ENCODE assay signal across 13 cellular contexts in the genomic region with DNA sequence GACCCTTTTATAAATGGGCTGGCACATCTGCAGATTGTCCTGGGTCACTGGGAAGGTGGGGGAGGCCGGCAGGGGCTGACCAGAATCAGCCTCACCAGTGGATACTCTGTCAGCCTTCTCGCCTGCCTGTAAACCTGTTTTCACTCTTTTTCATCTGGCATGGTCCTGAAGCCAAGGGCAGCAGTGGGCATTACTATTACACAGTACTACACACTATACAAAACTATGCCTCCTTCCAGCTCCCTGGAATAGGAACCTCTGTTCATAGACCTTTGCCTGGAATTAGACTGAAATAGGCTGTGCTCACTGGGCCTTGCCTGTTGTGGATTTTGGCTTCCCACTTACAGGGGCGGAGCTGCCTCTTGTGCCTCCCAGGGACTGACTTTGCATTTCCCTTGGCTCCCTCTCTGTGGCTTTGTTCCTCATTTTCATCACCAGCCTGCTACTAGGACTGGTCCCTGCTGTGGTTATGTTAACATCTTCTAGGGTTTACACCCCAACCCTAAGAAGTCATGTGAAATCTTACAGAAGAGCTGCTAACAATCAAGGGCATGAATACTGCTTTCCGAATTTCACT.
DNase-seq lines count a peak whose midpoint lies in the region; ATAC-seq and TF ChIP-seq lines count a peak whose summit lies in the region.
"Had no signal": no experiment of that assay in that cellular context is flagged by ENCODE, and none has a peak within 500 bp of the region (broad histone marks: within the 10 kb centered on the region; RNA-seq: fewer than 3 reads in every experiment).

No MANE protein-coding gene starts in this region.

- intact Hi-C loops in Right ventricle myocardium inferior (cut with DNase I) (no loop called here), aorta (cut with DNase I) (loop anchor here (5.0 to 10.0 kb wide), 3 partner anchors 42 to 162 kb away; no protein-coding TSS in a partner anchor), Caco-2 (cut with micrococcal nuclease; ENCODE audit: unreplicated experiment) (no loop called here)
- intact Hi-C loops in CD8-positive, alpha-beta T cell (cut with DNase I, micrococcal nuclease) = no loop called here

- H3K4ac ChIP-seq in mesenchymal stem cell (ENCODE audit: low read depth in 1 of 2, low read length in 2 of 2) = no peak overlapping the region

- peak overlapping the region; percentile 57 for H4K8ac ChIP-seq in mesenchymal stem cell (ENCODE audit: low read length)

- H3K4me3 ChIP-seq in right atrium auricular region (no peak overlapping the region), coronary artery (no peak overlapping the region), mesenchymal stem cell (ENCODE audit: insufficient read depth in 1 of 2, low read depth in 1 of 2, low read length in 2 of 2) (no peak overlapping the region), aorta (ENCODE audit: low read length in 2 of 2) (no peak overlapping the region), Caco-2 (ENCODE audit: low read depth, low read length) (no peak overlapping the region)
- H3K4me3 ChIP-seq in CD8-positive, alpha-beta T cell (ENCODE audit: low read depth, low read length) = no peak overlapping the region
- H3K4me3 ChIP-seq: skin epidermis, uterus had no signal

- no peak overlapping the region for H3K23ac ChIP-seq in mesenchymal stem cell (ENCODE audit: low read length in 2 of 2)

- no peaks in the 10 kb centered on the region for H3K36me3 ChIP-seq in right atrium auricular region
- peaks cover 3 to 9% of the 10 kb centered on the region in 2 experiments for H3K36me3 ChIP-seq in mesenchymal stem cell (ENCODE audit: control insufficient read depth in 1 of 2, insufficient read depth in 2 of 2, low read depth in 1 of 2, low read length in 2 of 2)
- H3K36me3 ChIP-seq in aorta (ENCODE audit: control insufficient read depth in 1 of 2, insufficient read depth in 2 of 2, low read length in 1 of 2) = no peaks in the 10 kb centered on the region
- H3K36me3 ChIP-seq in CD8-positive, alpha-beta T cell (ENCODE audit: insufficient read depth, low read length) = no peaks in the 10 kb centered on the region
- H3K36me3 ChIP-seq in Caco-2 (ENCODE audit: control insufficient read depth, insufficient read depth, low read length) = no peaks in the 10 kb centered on the region
- H3K36me3 ChIP-seq: uterus had no signal

- H3K18ac ChIP-seq in mesenchymal stem cell (ENCODE audit: low read depth in 1 of 2, low read length in 2 of 2) = peak overlapping the region; percentile 67 to 81

- peaks cover 3% of the 10 kb centered on the region for H3K79me1 ChIP-seq in mesenchymal stem cell (replicated peaks; ENCODE audit: low read length, poor library complexity, severe bottlenecking)

- DNase-seq in Right ventricle myocardium inferior (ENCODE audit: missing footprints) = no peak
- DNase-seq in right atrium auricular region (ENCODE audit: low spot score) = no peak
- DNase-seq in coronary artery (ENCODE audit: low spot score) = peak; percentile 76
- no peak for DNase-seq in mesenchymal stem cell
- DNase-seq in aorta = peak; percentile 82 to 89
- no peak for DNase-seq in CD8-positive, alpha-beta T cell
- DNase-seq in GM20000 (ENCODE audit: low spot score) = no peak
- no peak for DNase-seq in Caco-2
- DNase-seq: ACHN, T-helper 2 cell had no signal

- no TSS peak for BruUV-seq in Caco-2 (replicated peaks; lab: Mats Ljungman, UMichigan)

- no peak overlapping the region for H2BK120ac ChIP-seq in mesenchymal stem cell (ENCODE audit: low read depth, low read length)

- no peak overlapping the region for H2BK5ac ChIP-seq in mesenchymal stem cell (ENCODE audit: low read depth, low read length, poor library complexity, severe bottlenecking)

- peaks cover 0 to 32% of the 10 kb centered on the region in 2 donors for H3K4me1 ChIP-seq in right atrium auricular region
- H3K4me1 ChIP-seq in mesenchymal stem cell (ENCODE audit: control insufficient read depth, insufficient read depth, low read depth, low read length) = peaks cover 9% of the 10 kb centered on the region
- H3K4me1 ChIP-seq in aorta (ENCODE audit: control insufficient read depth in 1 of 2, insufficient read depth in 2 of 2, low read length in 2 of 2) = peaks cover 1 to 16% of the 10 kb centered on the region in 2 donors
- no peaks in the 10 kb centered on the region for H3K4me1 ChIP-seq in CD8-positive, alpha-beta T cell (ENCODE audit: insufficient read depth, low read length)
- no peaks in the 10 kb centered on the region for H3K4me1 ChIP-seq in Caco-2

- H3K27ac ChIP-seq in right atrium auricular region (peak overlapping the region in 1 of 2 donors; percentile 39), coronary artery (peak overlapping the region; percentile 60), mesenchymal stem cell (ENCODE audit: low read length, poor library complexity, severe bottlenecking) (no peak overlapping the region), aorta (ENCODE audit: low read depth in 1 of 2, low read length in 2 of 2) (peak overlapping the region; percentile 18 to 19)
- no peak overlapping the region for H3K27ac ChIP-seq in CD8-positive, alpha-beta T cell (ENCODE audit: low read depth, low read length)

- H2AFZ ChIP-seq in mesenchymal stem cell (ENCODE audit: low read depth, low read length) = no peak overlapping the region

- no peak overlapping the region for H3K27ac Mint-ChIP-seq in CD8-positive, alpha-beta T cell
- H3K27ac Mint-ChIP-seq in Caco-2 (ENCODE audit: unreplicated experiment) = no peak overlapping the region

- POLR2A ChIA-PET in CD8-positive, alpha-beta T cell (lab: Charles Lee) = no interaction called here
- POLR2A ChIA-PET in Caco-2 (lab: Charles Lee) = no interaction called here

- CTCF ChIA-PET in CD8-positive, alpha-beta T cell (lab: Charles Lee) = interaction anchor here (1.7 kb wide), 1 partner anchor 125 kb away, joined by 5 read pairs; no protein-coding TSS in a partner anchor
- CTCF ChIA-PET in Caco-2 (lab: Charles Lee) = no interaction called here

- H3K4me1 Mint-ChIP-seq in CD8-positive, alpha-beta T cell (ENCODE audit: low read depth) = peaks cover 2% of the 10 kb centered on the region
- peaks cover 8% of the 10 kb centered on the region for H3K4me1 Mint-ChIP-seq in Caco-2 (ENCODE audit: low read depth, unreplicated experiment)

- no peak for TF ChIP-seq CTCF in right atrium auricular region (IDR thresholded peaks at IDR 0.05)
- TF ChIP-seq CTCF in coronary artery (IDR thresholded peaks at IDR 0.05) = no peak
- no peak for TF ChIP-seq CTCF in CD8-positive, alpha-beta T cell (IDR thresholded peaks at IDR 0.05)
- TF ChIP-seq CTCF in GM20000 (IDR thresholded peaks at IDR 0.05; ENCODE audit: extremely low read depth, missing control alignments) = no peak
- TF ChIP-seq CTCF in Caco-2 (IDR thresholded peaks at IDR 0.05; ENCODE audit: insufficient read depth in 1 of 2, low read depth in 1 of 2, low read length in 1 of 2, severe bottlenecking in 1 of 2, unreplicated experiment in 1 of 2) = no peak

- H4K91ac ChIP-seq in mesenchymal stem cell (ENCODE audit: low read length) = no peak overlapping the region

- ATAC-seq in Right ventricle myocardium inferior = peak; percentile 91
- ATAC-seq in aorta (ENCODE audit: low FRiP score) = peak; percentile 93
- ATAC-seq in CD8-positive, alpha-beta T cell = no peak
- ATAC-seq: activated naive CD4-positive, alpha-beta T cell treated with anti-CD3 and anti-CD28 coated beads, Interleukin-2, amount 50 U/mL, for 72 hours had no signal

- no peaks in the 10 kb centered on the region for H3K27me3 Mint-ChIP-seq in CD8-positive, alpha-beta T cell (ENCODE audit: low read depth)
- H3K27me3 Mint-ChIP-seq in Caco-2 (ENCODE audit: insufficient read depth, unreplicated experiment) = no peaks in the 10 kb centered on the region

- no peak overlapping the region for H3K4me2 ChIP-seq in mesenchymal stem cell (ENCODE audit: low read length, poor library complexity, severe bottlenecking)

- H3K27me3 ChIP-seq in right atrium auricular region (no peaks in the 10 kb centered on the region), mesenchymal stem cell (ENCODE audit: control insufficient read depth in 1 of 2, insufficient read depth in 1 of 2, low read length in 2 of 2) (no peaks in the 10 kb centered on the region), aorta (ENCODE audit: control insufficient read depth in 1 of 2, insufficient read depth in 2 of 2, low read length in 1 of 2) (no peaks in the 10 kb centered on the region), Caco-2 (replicated peaks; ENCODE audit: control insufficient read depth, insufficient read depth, low read length) (no peaks in the 10 kb centered on the region)
- no peaks in the 10 kb centered on the region for H3K27me3 ChIP-seq in CD8-positive, alpha-beta T cell (ENCODE audit: insufficient read depth, low read length)
- H3K27me3 ChIP-seq: uterus had no signal

- H3K14ac ChIP-seq in mesenchymal stem cell (ENCODE audit: low read length in 2 of 2) = no peak overlapping the region

- peak overlapping the region; percentile 30 for H3K9ac ChIP-seq in mesenchymal stem cell (ENCODE audit: low read length)

- WGBS in mesenchymal stem cell = 73% methylated on average over 4 of the region's 4 CpGs
- 8% methylated on average over 4 of the region's 4 CpGs for WGBS in aorta, 2 donors

- no peak overlapping the region for H2BK15ac ChIP-seq in mesenchymal stem cell (ENCODE audit: low read depth, poor library complexity, severe bottlenecking)

- no peak overlapping the region for H2AK5ac ChIP-seq in mesenchymal stem cell (ENCODE audit: low read length, severe bottlenecking)

- no peaks in the 10 kb centered on the region for H3K9me3 Mint-ChIP-seq in CD8-positive, alpha-beta T cell
- H3K9me3 Mint-ChIP-seq in Caco-2 (ENCODE audit: unreplicated experiment) = no peaks in the 10 kb centered on the region
- H3K9me3 Mint-ChIP-seq: activated naive CD4-positive, alpha-beta T cell treated with anti-CD3 and anti-CD28 coated beads, Interleukin-2, amount 50 U/mL, for 72 hours had no signal

- no peaks in the 10 kb centered on the region for H3K36me3 Mint-ChIP-seq in CD8-positive, alpha-beta T cell
- peaks cover 10% of the 10 kb centered on the region for H3K36me3 Mint-ChIP-seq in Caco-2 (ENCODE audit: insufficient read depth, unreplicated experiment)
- H3K36me3 Mint-ChIP-seq: activated naive CD4-positive, alpha-beta T cell treated with anti-CD3 and anti-CD28 coated beads, Interleukin-2, amount 50 U/mL, for 72 hours had no signal

- H3K9me3 ChIP-seq in right atrium auricular region = no peaks in the 10 kb centered on the region
- no peaks in the 10 kb centered on the region for H3K9me3 ChIP-seq in mesenchymal stem cell (ENCODE audit: control insufficient read depth, low read length)
- H3K9me3 ChIP-seq in aorta (ENCODE audit: control insufficient read depth, low read length) = no peaks in the 10 kb centered on the region
- H3K9me3 ChIP-seq in CD8-positive, alpha-beta T cell (ENCODE audit: low read length) = no peaks in the 10 kb centered on the region
- no peaks in the 10 kb centered on the region for H3K9me3 ChIP-seq in Caco-2
- H3K9me3 ChIP-seq: uterus had no signal

- no peak overlapping the region for H3K4me3 Mint-ChIP-seq in CD8-positive, alpha-beta T cell
- H3K4me3 Mint-ChIP-seq in Caco-2 (ENCODE audit: unreplicated experiment) = no peak overlapping the region

- peak overlapping the region; percentile 9 to 57 for H2BK12ac ChIP-seq in mesenchymal stem cell (ENCODE audit: low read length in 2 of 2)

Comparison
In these comparisons a context has a peak if more than half of its experiments do, and no peak if none do; other contexts are left out.
1. DNase-seq: peak in coronary artery (single experiment) and aorta (2 of 2); none in Right ventricle myocardium inferior (single experiment), right atrium auricular region (single experiment), mesenchymal stem cell (single experiment), CD8-positive, alpha-beta T cell (0 of 7), GM20000 (single experiment) and Caco-2 (0 of 2).
2. H3K27ac ChIP-seq: peak in coronary artery (2 of 2) and aorta (2 of 2); none in mesenchymal stem cell (single experiment) and CD8-positive, alpha-beta T cell (single experiment).
3. intact Hi-C loops: an anchor here in aorta (5.0 to 10.0 kb wide); none called in Right ventricle myocardium inferior, CD8-positive, alpha-beta T cell and Caco-2.